In the genomic region with DNA sequence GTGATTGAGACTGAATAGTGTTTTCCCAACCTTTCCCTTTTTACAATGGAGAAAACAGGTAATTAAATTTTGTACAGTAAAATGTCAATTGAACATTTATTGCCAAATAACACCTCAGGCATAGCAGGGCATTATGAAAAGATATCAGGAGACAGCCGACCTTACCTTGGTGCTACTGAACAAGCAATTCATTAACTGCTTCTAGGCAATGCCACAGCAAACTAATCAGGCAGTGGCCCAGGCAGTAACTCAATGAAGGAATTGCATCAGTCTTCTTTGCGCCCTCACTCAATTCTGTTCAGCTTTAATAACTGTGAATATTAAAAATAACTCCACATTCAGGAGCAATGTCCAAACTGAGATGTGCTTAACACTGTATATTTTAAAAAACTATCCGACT, we compare ENCODE assay signal across 31 cellular contexts. TPM values are rescaled to one million over a fixed set of nuclear protein-coding genes. Genes with fewer than 3 reads are reported as not detected.
"Had no signal": no experiment of that assay in that cellular context is flagged by ENCODE, and none has a peak within 500 bp of the region (broad histone marks: within the 10 kb centered on the region; RNA-seq: fewer than 3 reads in every experiment).

No MANE protein-coding gene starts in this region.

- H3K4me3 Mint-ChIP-seq: activated B cell treated with CpG ODN at 0.5 μM for 24 hours; activated CD4-positive, alpha-beta T cell treated with anti-CD3 and anti-CD28 coated beads, Interleukin-2, amount 10 ng/mL, durations not matched to agents 24 days and 14 days; activated naive CD8-positive, alpha-beta T cell treated with anti-CD3 and anti-CD28 coated beads for 36 hours; activated T-cell treated with anti-CD3 and anti-CD28 coated beads, Interleukin-2, amount 50 U/mL, for 4 hours; T-helper 1 cell treated with Interleukin-12 subunit alpha and Interleukin-12 subunit beta and Interleukin-4 antibody, amounts not matched to agents 30 μg/mL and 1 μg/mL, for 36 hours had no signal

- DNase-seq: activated B cell treated with CpG ODN at 0.5 μM for 24 hours; activated CD4-positive, alpha-beta T cell treated with anti-CD3 and anti-CD28 coated beads for 1 hour; activated CD4-positive, alpha-beta T cell treated with anti-CD3 and anti-CD28 coated beads, Interleukin-2, amount 10 ng/mL, durations not matched to agents 24 days and 14 days; activated CD4-positive, alpha-beta T cell treated with anti-CD3 and anti-CD28 coated beads, Interleukin-2, amount 50 U/mL, for 48 hours; activated CD8-positive, alpha-beta memory T cell treated with anti-CD3 and anti-CD28 coated beads for 24 hours; activated effector memory CD4-positive, alpha-beta T cell treated with anti-CD3 and anti-CD28 coated beads, Interleukin-2, amount 50 U/mL, for 16 hours; activated naive CD4-positive, alpha-beta T cell treated with Interleukin-2 at 50 U/mL for 16 hours; activated naive CD8-positive, alpha-beta T cell treated with anti-CD3 and anti-CD28 coated beads for 36 hours; activated T-cell treated with anti-CD3 and anti-CD28 coated beads, Interleukin-2, amount 50 U/mL, for 4 hours; brain microvascular endothelial cell; cerebellar nuclear complex; MG63; MV-4-11; NCI-H1092 treated with DMSO at 0.1 percent for 48 hours; NCI-H1436; NCI-H1694 treated with DMSO at 0.1 percent for 48 hours; NCI-H2029 treated with DMSO at 0.1 percent for 48 hours; NCI-H510A treated with DMSO at 0.1 percent for 48 hours; NCI-H774; NK-92 treated with Interleukin-12 subunit alpha and Interleukin-12 subunit beta, amount 100 ng/mL, for 24 hours; Peyer's patch; SHP77; SW 1271; T-helper 9 cell had no signal

- ATAC-seq: activated T-cell treated with anti-CD3 and anti-CD28 coated beads, Interleukin-2, amount 50 U/mL, for 4 hours; SK-N-SH treated with all-trans-retinoic acid at 6 μM for 48 hours had no signal

- H3K27ac ChIP-seq: brain microvascular endothelial cell, cardiac muscle cell, KMS-11, Peyer's patch, RWPE1, SJSA1 had no signal

- H3K9me3 Mint-ChIP-seq: activated B cell treated with CpG ODN at 0.5 μM for 24 hours; activated CD4-positive, alpha-beta T cell treated with anti-CD3 and anti-CD28 coated beads, Interleukin-2, amount 10 ng/mL, durations not matched to agents 24 days and 14 days; activated naive CD8-positive, alpha-beta T cell treated with anti-CD3 and anti-CD28 coated beads for 36 hours; activated T-cell treated with anti-CD3 and anti-CD28 coated beads, Interleukin-2, amount 50 U/mL, for 4 hours; T-helper 1 cell treated with Interleukin-12 subunit alpha and Interleukin-12 subunit beta and Interleukin-4 antibody, amounts not matched to agents 30 μg/mL and 1 μg/mL, for 36 hours had no signal

- H3K36me3 Mint-ChIP-seq: activated naive CD8-positive, alpha-beta T cell treated with anti-CD3 and anti-CD28 coated beads for 36 hours had no signal

- H3K27ac Mint-ChIP-seq: activated B cell treated with CpG ODN at 0.5 μM for 24 hours; activated CD4-positive, alpha-beta T cell treated with anti-CD3 and anti-CD28 coated beads, Interleukin-2, amount 10 ng/mL, durations not matched to agents 24 days and 14 days; activated naive CD8-positive, alpha-beta T cell treated with anti-CD3 and anti-CD28 coated beads for 36 hours; T-helper 1 cell treated with Interleukin-12 subunit alpha and Interleukin-12 subunit beta and Interleukin-4 antibody, amounts not matched to agents 30 μg/mL and 1 μg/mL, for 36 hours had no signal

RNA-seq across cellular contexts. Expression of a gene that starts 25.4 kb away (rescaled TPM):
- total RNA-seq: activated B cell treated with CpG ODN at 0.5 μM for 24 hours; activated CD4-positive, alpha-beta T cell treated with anti-CD3 and anti-CD28 coated beads, Interleukin-2, amount 10 ng/mL, durations not matched to agents 24 days and 14 days; activated naive CD8-positive, alpha-beta T cell treated with anti-CD3 and anti-CD28 coated beads for 36 hours; activated T-cell treated with anti-CD3 and anti-CD28 coated beads, Interleukin-2, amount 50 U/mL, for 4 hours; cardiac muscle cell; Peyer's patch; SJSA1 had no signal
- polyA plus RNA-seq: adipose tissue had no signal
